Comparison of ENCODE assay signal across 15 cellular contexts in the genomic region with DNA sequence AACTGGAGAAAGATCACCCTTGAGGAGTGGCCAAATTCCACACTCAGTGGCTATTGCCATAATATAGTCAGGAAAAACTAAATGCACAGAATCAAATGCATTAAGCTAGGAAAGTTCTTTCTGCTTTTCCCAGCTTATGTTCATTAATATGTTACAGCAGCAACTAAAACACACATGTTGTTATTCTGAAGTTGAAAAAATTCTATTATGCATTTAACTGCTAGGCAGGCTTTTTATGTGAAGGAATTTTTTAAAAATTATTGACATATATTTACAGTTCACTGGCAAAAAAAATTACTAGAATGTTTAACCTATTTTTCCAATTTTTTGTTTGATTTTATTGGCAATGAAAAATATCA. TPM values are rescaled to one million over a fixed set of nuclear protein-coding genes. Genes with fewer than 3 reads are reported as not detected.
DNase-seq lines count a peak whose midpoint lies in the region; ATAC-seq and TF ChIP-seq lines count a peak whose summit lies in the region.
"Had no signal": no experiment of that assay in that cellular context is flagged by ENCODE, and none has a peak within 500 bp of the region (broad histone marks: within the 10 kb centered on the region; RNA-seq: fewer than 3 reads in every experiment).

No MANE protein-coding gene starts in this region.

- H2AFZ ChIP-seq in osteoblast (ENCODE audit: low read length): no peak overlapping the region
- H2AFZ ChIP-seq: GM23338 had no signal

- H3K9me3 ChIP-seq in heart left ventricle: no peaks in the 10 kb centered on the region
- H3K9me3 ChIP-seq in osteoblast (ENCODE audit: low read depth, low read length): no peaks in the 10 kb centered on the region
- H3K9me3 ChIP-seq in uterus: no peaks in the 10 kb centered on the region

- peaks cover 79% of the 10 kb centered on the region for H3K79me2 ChIP-seq in osteoblast (ENCODE audit: insufficient read depth, low read length)

- peaks cover 11 to 96% (median 74%) of the 10 kb centered on the region in 12 donors for H3K4me1 ChIP-seq in heart left ventricle
- H3K4me1 ChIP-seq in osteoblast (ENCODE audit: insufficient read depth, low read length): peaks cover 49% of the 10 kb centered on the region
- H3K4me1 ChIP-seq in uterus: peaks cover 0 to 17% of the 10 kb centered on the region in 2 donors

- intact Hi-C loops in heart left ventricle (cut with DNase I): loop anchor here in 1 of 10 donors (10.0 kb wide), 1 partner anchor 89 kb away; no protein-coding TSS in a partner anchor
- intact Hi-C loops in Right ventricle myocardium inferior (cut with DNase I): loop anchor here (2.0 to 5.0 kb wide), 2 partner anchors 17 to 91 kb away; no protein-coding TSS in a partner anchor
- intact Hi-C loops in uterus (cut with DNase I; ENCODE audit: low total_unique reads): no loop called here

- peaks cover 3% of the 10 kb centered on the region for H4K20me1 ChIP-seq in osteoblast (ENCODE audit: insufficient read depth, low read length)

- TF ChIP-seq CTCF in heart left ventricle (IDR thresholded peaks at IDR 0.05) (no peak), osteoblast (IDR thresholded peaks at IDR 0.05; ENCODE audit: extremely low read depth, low read depth, low read length) (no peak), uterus (IDR thresholded peaks at IDR 0.05) (no peak)

- no peak for ATAC-seq in heart left ventricle
- ATAC-seq in Right ventricle myocardium inferior: no peak
- ATAC-seq: activated naive CD4-positive, alpha-beta T cell treated with anti-CD3 and anti-CD28 coated beads, Interleukin-2, amount 50 U/mL, for 72 hours had no signal

- DNase-seq in heart left ventricle (no peak), Right ventricle myocardium inferior (ENCODE audit: missing footprints) (no peak), epithelial cell of prostate (ENCODE audit: low read depth, low spot score) (no peak), osteoblast (ENCODE audit: insufficient read length, low spot score, missing footprints) (no peak), uterus (no peak), T-helper 2 cell (no peak), DMS79 (lab: John Stamatoyannopoulos, UW) (no peak)
- no peak for DNase-seq in activated naive CD4-positive, alpha-beta T cell treated with anti-CD3 and anti-CD28 coated beads, Interleukin-2, amount 50 U/mL, for 16 hours
- DNase-seq: cortex of kidney; NCI-H1436 treated with DMSO at 0.1 percent for 48 hours; NCI-H526 treated with DMSO at 0.1 percent for 48 hours; SIG-M5; stimulated activated CD4-positive, alpha-beta T cell treated with anti-CD3 and anti-CD28 coated beads, Interleukin-4, amount 100 ng/mL, for 4 hours had no signal

- H3K4me2 ChIP-seq in osteoblast (ENCODE audit: insufficient read depth, low read length): peak overlapping the region; percentile 77

- TF ChIP-seq POLR2A in heart left ventricle (IDR thresholded peaks at IDR 0.05): no peak
- TF ChIP-seq POLR2A in uterus (IDR thresholded peaks at IDR 0.05): no peak

- peak overlapping the region; percentile 81 to 93 (median 88) for H3K27ac ChIP-seq in heart left ventricle
- peak overlapping the region; percentile 86 for H3K27ac ChIP-seq in epithelial cell of prostate
- H3K27ac ChIP-seq in osteoblast (ENCODE audit: low read depth, low read length): peak overlapping the region; percentile 89
- H3K27ac ChIP-seq in uterus: peak overlapping the region; percentile 89 to 96

- no peaks in the 10 kb centered on the region for H3K27me3 ChIP-seq in heart left ventricle
- no peaks in the 10 kb centered on the region for H3K27me3 ChIP-seq in osteoblast (ENCODE audit: insufficient read depth, low read length)
- no peaks in the 10 kb centered on the region for H3K27me3 ChIP-seq in uterus

- H3K36me3 ChIP-seq in heart left ventricle: no peaks in the 10 kb centered on the region
- no peaks in the 10 kb centered on the region for H3K36me3 ChIP-seq in osteoblast (ENCODE audit: insufficient read depth, low read length)
- no peaks in the 10 kb centered on the region for H3K36me3 ChIP-seq in uterus

- peak overlapping the region; percentile 21 to 60 (median 50) for H3K4me3 ChIP-seq in heart left ventricle
- no peak overlapping the region for H3K4me3 ChIP-seq in osteoblast (ENCODE audit: insufficient read depth, low read length)
- H3K4me3 ChIP-seq in uterus: no peak overlapping the region
- H3K4me3 ChIP-seq: GM23338 had no signal

RNA-seq across cellular contexts. Expression of a gene that starts 13.8 kb away (rescaled TPM):
- total RNA-seq in heart left ventricle (100 to 1,000 TPM in 1 of 9 donors, 10 to 100 TPM in 8; 38.8 to 137 (median 49.9) TPM), Right ventricle myocardium inferior (55.5 TPM), osteoblast (1.8 and 2.4 TPM in 2 replicates), uterus (10 to 100 TPM in 2 of 4 donors, 1 to 10 TPM in 2; 1.8 to 29.4 (median 7.0) TPM)
- polyA plus RNA-seq in heart left ventricle: 100 to 1,000 TPM in 1 of 2 donors, 10 to 100 TPM in 1; 23.8 to 100 TPM
- total RNA-seq: activated naive CD4-positive, alpha-beta T cell treated with anti-CD3 and anti-CD28 coated beads, Interleukin-2, amount 50 U/mL, for 72 hours had no signal

Comparison
In these comparisons a context has a peak if more than half of its experiments do, and no peak if none do; other contexts are left out.
1. H3K4me3 ChIP-seq: peak in heart left ventricle (12 of 12); none in osteoblast (single experiment) and uterus (0 of 2).
2. Peak in every context shown above with its lines, with median percentiles within 50 percentile points of each other: H3K27ac ChIP-seq.